ENCODE assay signal across 1 cellular context in the genomic region with DNA sequence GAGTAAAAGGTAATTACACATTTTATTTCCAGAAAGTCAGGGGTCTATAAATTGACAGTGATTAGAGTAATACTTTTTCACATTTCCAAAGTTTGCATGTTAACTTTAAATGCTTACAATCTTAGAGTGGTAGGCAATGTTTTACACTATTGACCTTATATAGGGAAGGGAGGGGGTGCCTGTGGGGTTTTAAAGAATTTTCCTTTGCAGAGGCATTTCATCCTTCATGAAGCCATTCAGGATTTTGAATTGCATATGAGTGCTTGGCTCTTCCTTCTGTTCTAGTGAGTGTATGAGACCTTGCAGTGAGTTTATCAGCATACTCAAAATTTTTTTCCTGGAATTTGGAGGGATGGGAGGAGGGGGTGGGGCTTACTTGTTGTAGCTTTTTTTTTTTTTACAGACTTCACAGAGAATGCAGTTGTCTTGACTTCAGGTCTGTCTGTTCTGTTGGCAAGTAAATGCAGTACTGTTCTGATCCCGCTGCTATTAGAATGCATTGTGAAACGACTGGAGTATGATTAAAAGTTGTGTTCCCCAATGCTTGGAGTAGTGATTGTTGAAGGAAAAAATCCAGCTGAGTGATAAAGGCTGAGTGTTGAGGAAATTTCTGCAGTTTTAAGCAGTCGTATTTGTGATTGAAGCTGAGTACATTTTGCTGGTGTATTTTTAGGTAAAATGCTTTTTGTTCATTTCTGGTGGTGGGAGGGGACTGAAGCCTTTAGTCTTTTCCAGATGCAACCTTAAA.
A peak's percentile ranks its signal among the peaks of the same experiment; 100 is the strongest.
TF ChIP-seq lines count a peak whose summit lies in the region.

No MANE protein-coding gene starts in this region.

TF ChIP-seq in GM12878, 131 proteins besides CTCF, POLR2A, EP300 and RAD21 (continued from another document):
- TF ChIP-seq, protein P1, sequence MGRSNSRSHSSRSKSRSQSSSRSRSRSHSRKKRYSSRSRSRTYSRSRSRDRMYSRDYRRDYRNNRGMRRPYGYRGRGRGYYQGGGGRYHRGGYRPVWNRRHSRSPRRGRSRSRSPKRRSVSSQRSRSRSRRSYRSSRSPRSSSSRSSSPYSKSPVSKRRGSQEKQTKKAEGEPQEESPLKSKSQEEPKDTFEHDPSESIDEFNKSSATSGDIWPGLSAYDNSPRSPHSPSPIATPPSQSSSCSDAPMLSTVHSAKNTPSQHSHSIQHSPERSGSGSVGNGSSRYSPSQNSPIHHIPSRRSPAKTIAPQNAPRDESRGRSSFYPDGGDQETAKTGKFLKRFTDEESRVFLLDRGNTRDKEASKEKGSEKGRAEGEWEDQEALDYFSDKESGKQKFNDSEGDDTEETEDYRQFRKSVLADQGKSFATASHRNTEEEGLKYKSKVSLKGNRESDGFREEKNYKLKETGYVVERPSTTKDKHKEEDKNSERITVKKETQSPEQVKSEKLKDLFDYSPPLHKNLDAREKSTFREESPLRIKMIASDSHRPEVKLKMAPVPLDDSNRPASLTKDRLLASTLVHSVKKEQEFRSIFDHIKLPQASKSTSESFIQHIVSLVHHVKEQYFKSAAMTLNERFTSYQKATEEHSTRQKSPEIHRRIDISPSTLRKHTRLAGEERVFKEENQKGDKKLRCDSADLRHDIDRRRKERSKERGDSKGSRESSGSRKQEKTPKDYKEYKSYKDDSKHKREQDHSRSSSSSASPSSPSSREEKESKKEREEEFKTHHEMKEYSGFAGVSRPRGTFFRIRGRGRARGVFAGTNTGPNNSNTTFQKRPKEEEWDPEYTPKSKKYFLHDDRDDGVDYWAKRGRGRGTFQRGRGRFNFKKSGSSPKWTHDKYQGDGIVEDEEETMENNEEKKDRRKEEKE (IDR thresholded peaks at IDR 0.05) = peak; percentile 78
- no peak for TF ChIP-seq RAD51 (IDR thresholded peaks at IDR 0.05)
- no peak for TF ChIP-seq ZNF207 (IDR thresholded peaks at IDR 0.05; ENCODE audit: borderline replicate concordance)
